Comparison of ENCODE assay signal across 8 cellular contexts in genomic region chr11:65962136-65962564, GRCh38. TPM values are rescaled to one million over a fixed set of nuclear protein-coding genes. Genes with fewer than 3 reads are reported as not detected.
DNase-seq lines count a peak whose midpoint lies in the region; ATAC-seq and TF ChIP-seq lines count a peak whose summit lies in the region.

No MANE protein-coding gene starts in this region.

- no peaks in the 10 kb centered on the region for H3K9me3 Mint-ChIP-seq in nephron

- peak overlapping the region; percentile 98 for H3K27ac ChIP-seq in effector memory CD4-positive, alpha-beta T cell (ENCODE audit: insufficient read depth, low read length, poor library complexity, severe bottlenecking)

- DNase-seq in BJ (ENCODE audit: low read depth): no peak
- DNase-seq in MG63: no peak
- DNase-seq in effector memory CD4-positive, alpha-beta T cell: no peak
- no peak for DNase-seq in NOMO-1 (lab: John Stamatoyannopoulos, UW; ENCODE audit: unreplicated experiment in 2 of 2)

- H3K36me3 ChIP-seq in BJ (ENCODE audit: control insufficient read depth, insufficient read depth, low read length) (peaks cover 27% of the 10 kb centered on the region), MG63 (peaks cover 43% of the 10 kb centered on the region)
- peaks cover 33% of the 10 kb centered on the region for H3K36me3 ChIP-seq in effector memory CD4-positive, alpha-beta T cell (ENCODE audit: control insufficient read depth, insufficient read depth, low read length)

- H3K27ac Mint-ChIP-seq in nephron: peak overlapping the region in 2 of 3 experiments; percentile 24 to 55

- TF ChIP-seq POLR2A in GM18505 (IDR thresholded peaks at IDR 0.05; ENCODE audit: borderline replicate concordance, extremely low read depth, insufficient read depth, insufficient read length): no peak

- H3K4me3 ChIP-seq in BJ (ENCODE audit: low read depth, low read length): peak overlapping the region; percentile 71
- H3K4me3 ChIP-seq in MG63: peak overlapping the region; percentile 87
- H3K4me3 ChIP-seq in effector memory CD4-positive, alpha-beta T cell (ENCODE audit: insufficient read depth, low read depth, low read length, poor library complexity, severe bottlenecking): peak overlapping the region; percentile 100

- H3K4me1 ChIP-seq in effector memory CD4-positive, alpha-beta T cell (ENCODE audit: control insufficient read depth, insufficient read depth, low read length, poor library complexity, severe bottlenecking): peaks cover 21% of the 10 kb centered on the region

- peaks cover 25% of the 10 kb centered on the region for H3K4me1 Mint-ChIP-seq in nephron

- H3K27me3 Mint-ChIP-seq in nephron (ENCODE audit: low read depth): no peaks in the 10 kb centered on the region

- POLR2A ChIA-PET in BJ (lab: Charles Lee): interaction anchor here (0.7 kb wide), 1 partner anchor 72 kb away, joined by 3 read pairs; the partner anchor contains the start of gene CCDC85B

- H3K36me3 Mint-ChIP-seq in nephron (ENCODE audit: low read depth): peaks cover 28% of the 10 kb centered on the region

- peak overlapping the region; percentile 93 to 99 (median 98) for H3K4me3 Mint-ChIP-seq in nephron

- no peaks in the 10 kb centered on the region for H3K9me3 ChIP-seq in MG63
- no peaks in the 10 kb centered on the region for H3K9me3 ChIP-seq in effector memory CD4-positive, alpha-beta T cell (ENCODE audit: control insufficient read depth, low read length)

- H3K27me3 ChIP-seq in BJ (ENCODE audit: control insufficient read depth, insufficient read depth, low read length) (no peaks in the 10 kb centered on the region), MG63 (no peaks in the 10 kb centered on the region)
- H3K27me3 ChIP-seq in effector memory CD4-positive, alpha-beta T cell (replicated peaks; ENCODE audit: control insufficient read depth, insufficient read depth, low read length, poor library complexity, severe bottlenecking): no peaks in the 10 kb centered on the region

- CTCF ChIA-PET in BJ (lab: Yijun Ruan, JAX): no interaction called here

- ATAC-seq in GM18505 (IDR thresholded peaks at IDR 0.05; ENCODE audit: unreplicated experiment): no peak
- no peak for ATAC-seq in HG02571 (IDR thresholded peaks at IDR 0.05; ENCODE audit: unreplicated experiment)
- ATAC-seq in HG03571 (IDR thresholded peaks at IDR 0.05; ENCODE audit: unreplicated experiment): no peak

- TF ChIP-seq CTCF in BJ (IDR thresholded peaks at IDR 0.05; ENCODE audit: insufficient read depth, low read depth, low read length) (no peak), nephron (IDR thresholded peaks at IDR 0.05; ENCODE audit: unreplicated experiment in 3 of 3) (no peak)

RNA-seq across cellular contexts. Expression of gene SART1, which starts 0.6 kb away (rescaled TPM):
- polyA plus RNA-seq in BJ (2011; rRNA removed): 12.0 and 13.2 TPM in 2 replicates
- 14.8 and 16.2 TPM in 2 replicates for polyA minus RNA-seq in BJ (2011; rRNA and poly(A)+ RNA removed)
- total RNA-seq in MG63 (2014; rRNA removed; shearing (Covaris generic); ENCODE audit: low replicate concordance): 38.2 and 45.4 TPM in 2 replicates

RNA-seq across cellular contexts. Expression of gene TSGA10IP, which starts 16.9 kb away (rescaled TPM):
- polyA plus RNA-seq in BJ (2011; rRNA removed): not detected in 2 replicates
- not detected in 2 replicates for polyA minus RNA-seq in BJ (2011; rRNA and poly(A)+ RNA removed)
- not detected in 2 replicates for total RNA-seq in MG63 (2014; rRNA removed; shearing (Covaris generic); ENCODE audit: low replicate concordance)

RNA-seq across cellular contexts. Expression of gene EIF1AD, which starts 39.8 kb away (rescaled TPM):
- polyA plus RNA-seq in BJ (2011; rRNA removed): 24.0 and 27.7 TPM in 2 replicates
- 18.3 and 41.9 TPM in 2 replicates for polyA minus RNA-seq in BJ (2011; rRNA and poly(A)+ RNA removed)
- total RNA-seq in MG63 (2014; rRNA removed; shearing (Covaris generic); ENCODE audit: low replicate concordance): 17.5 and 32.3 TPM in 2 replicates

RNA-seq across cellular contexts. Expression of gene BANF1, which starts 40.2 kb away (rescaled TPM):
- polyA plus RNA-seq in BJ (2011; rRNA removed): 210 and 223 TPM in 2 replicates
- polyA minus RNA-seq in BJ (2011; rRNA and poly(A)+ RNA removed): 39.6 and 53.2 TPM in 2 replicates
- total RNA-seq in MG63 (2014; rRNA removed; shearing (Covaris generic); ENCODE audit: low replicate concordance): 329 and 468 TPM in 2 replicates

RNA-seq across cellular contexts. Expression of gene DRAP1, which starts 42.9 kb away (rescaled TPM):
- 137 and 141 TPM in 2 replicates for polyA plus RNA-seq in BJ (2011; rRNA removed)
- 43.8 and 54.5 TPM in 2 replicates for polyA minus RNA-seq in BJ (2011; rRNA and poly(A)+ RNA removed)
- 276 and 419 TPM in 2 replicates for total RNA-seq in MG63 (2014; rRNA removed; shearing (Covaris generic); ENCODE audit: low replicate concordance)
